19 cellular contexts compared by ENCODE assay signal in genomic region chr9:136307215-136307750, GRCh38. TPM values are rescaled to one million over a fixed set of nuclear protein-coding genes. Genes with fewer than 3 reads are reported as not detected.
DNase-seq lines count a peak whose midpoint lies in the region; ATAC-seq, FAIRE-seq and TF ChIP-seq lines count a peak whose summit lies in the region.
"Had no signal": no experiment of that assay in that cellular context is flagged by ENCODE, and none has a peak within 500 bp of the region (broad histone marks: within the 10 kb centered on the region; RNA-seq: fewer than 3 reads in every experiment).

No MANE protein-coding gene starts in this region.

- no peak overlapping the region for H3K27ac Mint-ChIP-seq in activated naive CD4-positive, alpha-beta T cell treated with anti-CD3 and anti-CD28 coated beads for 36 hours
- H3K27ac Mint-ChIP-seq: CD4-positive, alpha-beta T cell; T-cell had no signal

- no peaks in the 10 kb centered on the region for H3K9me3 Mint-ChIP-seq in activated naive CD4-positive, alpha-beta T cell treated with anti-CD3 and anti-CD28 coated beads for 36 hours
- H3K9me3 Mint-ChIP-seq: CD4-positive, alpha-beta T cell; T-cell had no signal

- H4K20me1 ChIP-seq in HepG2 (ENCODE audit: insufficient read depth, low read length): no peaks in the 10 kb centered on the region
- H4K20me1 ChIP-seq in Loucy (ENCODE audit: insufficient read depth, low read length, poor library complexity, severe bottlenecking): no peaks in the 10 kb centered on the region

- no peaks in the 10 kb centered on the region for H3K79me2 ChIP-seq in HepG2 (ENCODE audit: insufficient read depth, low read length)
- H3K79me2 ChIP-seq in Loucy (ENCODE audit: insufficient read depth, low read length): no peaks in the 10 kb centered on the region

- H3K9me3 ChIP-seq in HepG2 (ENCODE audit: low read length) (no peaks in the 10 kb centered on the region), right lobe of liver (no peaks in the 10 kb centered on the region), Loucy (ENCODE audit: insufficient read depth, low read depth, low read length) (no peaks in the 10 kb centered on the region)
- H3K9me3 ChIP-seq: BE2C, SJCRH30 had no signal

- peaks cover 56% of the 10 kb centered on the region for H3K4me1 ChIP-seq in HepG2 (ENCODE audit: insufficient read depth, low read length)
- H3K4me1 ChIP-seq in right lobe of liver: no peaks in the 10 kb centered on the region
- peaks cover 14% of the 10 kb centered on the region for H3K4me1 ChIP-seq in Loucy (ENCODE audit: insufficient read depth, low read length, poor library complexity, severe bottlenecking)

- DNase-seq in HepG2 (ENCODE audit: low spot score) (no peak), right lobe of liver (no peak), erythroblast (lab: John Stamatoyannopoulos, UW) (peak; percentile 58 to 77), NCI-H2029 treated with DMSO at 0.1 percent for 48 hours (lab: John Stamatoyannopoulos, UW) (no peak), posterior vena cava (ENCODE audit: low spot score) (no peak)
- no peak for DNase-seq in activated naive CD4-positive, alpha-beta T cell treated with anti-CD3 and anti-CD28 coated beads for 36 hours
- DNase-seq: CD4-positive, alpha-beta T cell; COR-L47; DMS79; H7; NCI-H1694 treated with DMSO at 0.1 percent for 48 hours; NCI-H510A treated with DMSO at 0.1 percent for 48 hours; NCI-H748 treated with DMSO at 0.1 percent for 48 hours; T-cell had no signal

- no peak for TF ChIP-seq EP300 in HepG2 (IDR thresholded peaks at IDR 0.05; ENCODE audit: low read depth in 2 of 2, low read length in 2 of 2)
- TF ChIP-seq EP300 in HepG2 (CRISPR knock-in tag; IDR thresholded peaks at IDR 0.05; ENCODE audit: borderline replicate concordance): no peak

- no peaks in the 10 kb centered on the region for H3K9me2 ChIP-seq in Loucy (replicated peaks; ENCODE audit: low read depth, low read length)

- no peak for ATAC-seq in HepG2
- ATAC-seq in right lobe of liver: no peak

- H3K4me2 ChIP-seq in HepG2 (ENCODE audit: low read depth, low read length) (peak overlapping the region; percentile 38), Loucy (ENCODE audit: low read depth, low read length, poor library complexity, severe bottlenecking) (peak overlapping the region; percentile 29)

- no peak overlapping the region for H2AFZ ChIP-seq in HepG2 (ENCODE audit: low read length)
- H2AFZ ChIP-seq in Loucy (ENCODE audit: low read length): no peak overlapping the region

- TF ChIP-seq POLR2A in HepG2 (IDR thresholded peaks at IDR 0.05; ENCODE audit: insufficient read depth in 1 of 2, low read depth in 2 of 2, low read length in 2 of 2): no peak
- no peak for TF ChIP-seq POLR2A in right lobe of liver (IDR thresholded peaks at IDR 0.05)
- no peak for TF ChIP-seq POLR2A in erythroblast (IDR thresholded peaks at IDR 0.05; ENCODE audit: low read length)

- 56% methylated on average over 3 of the region's 4 CpGs for WGBS in HepG2 (ENCODE audit: low lambda C conversion rate)
- 78% methylated on average over 1 of the region's 4 CpGs for WGBS in right lobe of liver (ENCODE audit: insufficient coverage, low coverage, low lambda C conversion rate, missing lambda C conversion rate)

- no peak overlapping the region for H3K4me3 Mint-ChIP-seq in activated naive CD4-positive, alpha-beta T cell treated with anti-CD3 and anti-CD28 coated beads for 36 hours
- H3K4me3 Mint-ChIP-seq: CD4-positive, alpha-beta T cell had no signal

- H3K4me1 Mint-ChIP-seq in activated naive CD4-positive, alpha-beta T cell treated with anti-CD3 and anti-CD28 coated beads for 36 hours (ENCODE audit: low read depth): no peaks in the 10 kb centered on the region

- no peak for TF ChIP-seq RAD21 in HepG2 (CRISPR knock-in tag; IDR thresholded peaks at IDR 0.05)

- H3K27me3 ChIP-seq in HepG2 (ENCODE audit: control insufficient read depth in 1 of 2, insufficient read depth in 2 of 2, low read length in 2 of 2): peaks cover 3 to 24% of the 10 kb centered on the region in 2 experiments
- H3K27me3 ChIP-seq in right lobe of liver: no peaks in the 10 kb centered on the region
- no peaks in the 10 kb centered on the region for H3K27me3 ChIP-seq in Loucy (ENCODE audit: insufficient read depth, low read length, poor library complexity, severe bottlenecking)
- H3K27me3 ChIP-seq: BE2C had no signal

- H3K9ac ChIP-seq in HepG2 (ENCODE audit: insufficient read depth, low read depth, low read length) (no peak overlapping the region), Loucy (ENCODE audit: low read depth, low read length, poor library complexity, severe bottlenecking) (no peak overlapping the region)

- no peaks in the 10 kb centered on the region for H3K36me3 Mint-ChIP-seq in activated naive CD4-positive, alpha-beta T cell treated with anti-CD3 and anti-CD28 coated beads for 36 hours (ENCODE audit: low read depth)
- H3K36me3 Mint-ChIP-seq: T-cell had no signal

- CTCF ChIA-PET in HepG2 (lab: Yijun Ruan, JAX; ENCODE audit: low intra/inter-chr PET ratio, low total read pairs): no interaction called here
- CTCF ChIA-PET in activated naive CD4-positive, alpha-beta T cell treated with anti-CD3 and anti-CD28 coated beads for 36 hours (lab: Charles Lee): no interaction called here

- H3K27ac ChIP-seq in HepG2 (ENCODE audit: extremely low read length, insufficient read depth, low read length) (no peak overlapping the region), right lobe of liver (no peak overlapping the region)
- H3K27ac ChIP-seq: SJCRH30 had no signal

- no peak for FAIRE-seq in HepG2 (lab: Jason Lieb, UNC)
- FAIRE-seq: A204.1 had no signal

- BruUV-seq in HepG2 (replicated peaks; lab: Mats Ljungman, UMichigan): no TSS peak

- H3K27me3 Mint-ChIP-seq in activated naive CD4-positive, alpha-beta T cell treated with anti-CD3 and anti-CD28 coated beads for 36 hours (ENCODE audit: low read depth): peaks cover 4% of the 10 kb centered on the region
- H3K27me3 Mint-ChIP-seq: CD4-positive, alpha-beta T cell had no signal

- H3K4me3 ChIP-seq in HepG2 (replicated peaks in 1 of 3; ENCODE audit: insufficient read depth in 1 of 3, low read depth in 2 of 3, low read length in 3 of 3) (peak overlapping the region in 1 of 3 experiments; percentile 42; a peak in 1 of 6 replicates), right lobe of liver (no peak overlapping the region), Loucy (ENCODE audit: low read length, poor library complexity, severe bottlenecking) (no peak overlapping the region)
- H3K4me3 ChIP-seq: SJCRH30 had no signal

- POLR2A ChIA-PET in HepG2 (lab: Yijun Ruan, JAX): no interaction called here

- no peak for TF ChIP-seq CTCF in HepG2 (CRISPR knock-in tag; IDR thresholded peaks at IDR 0.05)
- TF ChIP-seq CTCF in right lobe of liver (IDR thresholded peaks at IDR 0.05): no peak
- no peak for TF ChIP-seq CTCF in Loucy (conservative IDR thresholded peaks at IDR 0.05; ENCODE audit: low read length)

- in situ Hi-C loops in HepG2 (cut with HindIII; ENCODE audit: extremely low pct_ligation_motif_present, low pct_unique_long_range_greater_than_20kb): no loop called here

- H3K36me3 ChIP-seq in HepG2 (replicated peaks in 1 of 2; ENCODE audit: control insufficient read depth in 1 of 2, insufficient read depth in 2 of 2, low read length in 2 of 2) (no peaks in the 10 kb centered on the region), right lobe of liver (no peaks in the 10 kb centered on the region), Loucy (ENCODE audit: insufficient read depth, low read length) (no peaks in the 10 kb centered on the region)
- H3K36me3 ChIP-seq: BE2C, SJCRH30 had no signal

- no peaks in the 10 kb centered on the region for H3F3A ChIP-seq in Loucy (ENCODE audit: low read depth)

- intact Hi-C loops in HepG2 (cut with micrococcal nuclease; ENCODE audit: unreplicated experiment): no loop called here
- intact Hi-C loops in right lobe of liver (cut with DNase I): no loop called here
- intact Hi-C loops in posterior vena cava (cut with DNase I): no loop called here
- intact Hi-C loops in activated naive CD4-positive, alpha-beta T cell treated with anti-CD3 and anti-CD28 coated beads for 36 hours (cut with micrococcal nuclease): no loop called here

RNA-seq across cellular contexts. Expression of gene CCDC187, which starts 3.4 kb away (rescaled TPM):
- total RNA-seq in HepG2 (2016; rRNA removed; fragmentation: Illumina TruSeq; extraction: Trizol): 0.13 TPM in 1 of 2 replicates, not detected in the other
- total RNA-seq in HepG2 (2016; cell fraction: cytosol; rRNA removed; fragmentation: Illumina TruSeq; extraction: Trizol; ENCODE audit: low read depth): not detected in 2 replicates
- 0.09 TPM in 1 of 2 replicates, not detected in the other for total RNA-seq in HepG2 (2016; cell fraction: insoluble cytoplasmic fraction; rRNA removed; fragmentation: Illumina TruSeq; extraction: Trizol)
- 0.10 TPM in 1 of 2 replicates, not detected in the other for total RNA-seq in HepG2 (2016; cell fraction: membrane; rRNA removed; fragmentation: Illumina TruSeq; extraction: Trizol)
- 0.16 and 0.28 TPM in 2 replicates for total RNA-seq in HepG2 (2016; cell fraction: nucleus; rRNA removed; fragmentation: Illumina TruSeq; extraction: Trizol)
- polyA plus RNA-seq in HepG2 (2011; rRNA removed): 0.03 and 0.09 TPM in 2 replicates
- polyA plus RNA-seq in HepG2 (2011; cell fraction: cytosol; rRNA removed): 0.01 and 0.03 TPM in 2 replicates
- polyA plus RNA-seq in HepG2 (2011; cell fraction: nucleus; rRNA removed): 0.45 and 0.48 TPM in 2 replicates
- polyA plus RNA-seq in HepG2 (2012): 0.04 TPM in 1 of 2 replicates, not detected in the other
- not detected in 2 replicates for polyA plus RNA-seq in HepG2 (2016; cell fraction: cytosol; fragmentation: Illumina TruSeq; extraction: Trizol; ENCODE audit: low read depth)
- not detected in 2 replicates for polyA plus RNA-seq in HepG2 (2016; cell fraction: insoluble cytoplasmic fraction; fragmentation: Illumina TruSeq; extraction: Trizol; ENCODE audit: low read depth)
- 0.08 TPM in 1 of 2 replicates, not detected in the other for polyA plus RNA-seq in HepG2 (2016; cell fraction: membrane; fragmentation: Illumina TruSeq; extraction: Trizol; ENCODE audit: low read depth)
- 0.14 and 0.17 TPM in 2 replicates for polyA plus RNA-seq in HepG2 (2016; cell fraction: nucleus; fragmentation: Illumina TruSeq; extraction: Trizol; ENCODE audit: insufficient read depth, low read depth)
- polyA minus RNA-seq in HepG2 (2011; rRNA and poly(A)+ RNA removed; ENCODE audit: low replicate concordance): 0.20 and 0.49 TPM in 2 replicates
- polyA minus RNA-seq in HepG2 (2011; cell fraction: cytosol; rRNA and poly(A)+ RNA removed): not detected in 2 replicates
- polyA minus RNA-seq in HepG2 (2011; cell fraction: nucleus; rRNA and poly(A)+ RNA removed): 0.39 and 0.50 TPM in 2 replicates
- total RNA-seq in right lobe of liver: under 1 TPM in 3 of 6 experiments, not detected in 3; 0.09 to 0.80 (median 0.62) TPM
- total RNA-seq in posterior vena cava: not detected
- not detected for total RNA-seq in activated naive CD4-positive, alpha-beta T cell treated with anti-CD3 and anti-CD28 coated beads for 36 hours
- total RNA-seq: CD4-positive, alpha-beta T cell; H7; MCF 10A; SJCRH30 had no signal

RNA-seq across cellular contexts. Expression of gene GPSM1, which starts 20.1 kb away (rescaled TPM):
- total RNA-seq in HepG2 (2016; rRNA removed; fragmentation: Illumina TruSeq; extraction: Trizol) (0.59 and 1.0 TPM in 2 replicates), right lobe of liver (1 to 10 TPM; 1.3 to 4.8 (median 4.1) TPM), posterior vena cava (10 to 100 TPM; 13.8 to 17.0 TPM)
- total RNA-seq in HepG2 (2016; cell fraction: cytosol; rRNA removed; fragmentation: Illumina TruSeq; extraction: Trizol; ENCODE audit: low read depth): 0.26 and 0.30 TPM in 2 replicates
- total RNA-seq in HepG2 (2016; cell fraction: insoluble cytoplasmic fraction; rRNA removed; fragmentation: Illumina TruSeq; extraction: Trizol): 0.55 and 1.1 TPM in 2 replicates
- 0.53 and 0.72 TPM in 2 replicates for total RNA-seq in HepG2 (2016; cell fraction: membrane; rRNA removed; fragmentation: Illumina TruSeq; extraction: Trizol)
- total RNA-seq in HepG2 (2016; cell fraction: nucleus; rRNA removed; fragmentation: Illumina TruSeq; extraction: Trizol): 0.72 and 0.81 TPM in 2 replicates
- polyA plus RNA-seq in HepG2 (2011; rRNA removed): 2.4 and 3.4 TPM in 2 replicates
- 1.6 and 2.7 TPM in 2 replicates for polyA plus RNA-seq in HepG2 (2011; cell fraction: cytosol; rRNA removed)
- polyA plus RNA-seq in HepG2 (2011; cell fraction: nucleus; rRNA removed): 11.3 and 15.0 TPM in 2 replicates
- polyA plus RNA-seq in HepG2 (2012): 1.2 and 1.6 TPM in 2 replicates
- polyA plus RNA-seq in HepG2 (2016; cell fraction: cytosol; fragmentation: Illumina TruSeq; extraction: Trizol; ENCODE audit: low read depth): 0.28 and 0.43 TPM in 2 replicates
- polyA plus RNA-seq in HepG2 (2016; cell fraction: insoluble cytoplasmic fraction; fragmentation: Illumina TruSeq; extraction: Trizol; ENCODE audit: low read depth): 0.72 and 1.2 TPM in 2 replicates
- 0.61 and 1.2 TPM in 2 replicates for polyA plus RNA-seq in HepG2 (2016; cell fraction: membrane; fragmentation: Illumina TruSeq; extraction: Trizol; ENCODE audit: low read depth)
- polyA plus RNA-seq in HepG2 (2016; cell fraction: nucleus; fragmentation: Illumina TruSeq; extraction: Trizol; ENCODE audit: insufficient read depth, low read depth): 3.5 and 3.8 TPM in 2 replicates
- polyA minus RNA-seq in HepG2 (2011; rRNA and poly(A)+ RNA removed; ENCODE audit: low replicate concordance): 2.9 and 5.8 TPM in 2 replicates
- polyA minus RNA-seq in HepG2 (2011; cell fraction: cytosol; rRNA and poly(A)+ RNA removed): 1.4 and 1.6 TPM in 2 replicates
- polyA minus RNA-seq in HepG2 (2011; cell fraction: nucleus; rRNA and poly(A)+ RNA removed): 1.7 TPM in 2 replicates
- total RNA-seq in activated naive CD4-positive, alpha-beta T cell treated with anti-CD3 and anti-CD28 coated beads for 36 hours: 1 to 10 TPM; 9.0 TPM

RNA-seq across cellular contexts. Expression of gene DNLZ, which starts 56.3 kb away (rescaled TPM):
- total RNA-seq in HepG2 (2016; rRNA removed; fragmentation: Illumina TruSeq; extraction: Trizol): 5.4 and 8.0 TPM in 2 replicates
- 8.5 and 9.7 TPM in 2 replicates for total RNA-seq in HepG2 (2016; cell fraction: cytosol; rRNA removed; fragmentation: Illumina TruSeq; extraction: Trizol; ENCODE audit: low read depth)
- total RNA-seq in HepG2 (2016; cell fraction: insoluble cytoplasmic fraction; rRNA removed; fragmentation: Illumina TruSeq; extraction: Trizol): 5.7 and 10.6 TPM in 2 replicates
- 8.2 and 10.5 TPM in 2 replicates for total RNA-seq in HepG2 (2016; cell fraction: membrane; rRNA removed; fragmentation: Illumina TruSeq; extraction: Trizol)
- 2.7 and 3.8 TPM in 2 replicates for total RNA-seq in HepG2 (2016; cell fraction: nucleus; rRNA removed; fragmentation: Illumina TruSeq; extraction: Trizol)
- 3.4 and 4.5 TPM in 2 replicates for polyA plus RNA-seq in HepG2 (2011; rRNA removed)
- polyA plus RNA-seq in HepG2 (2011; cell fraction: cytosol; rRNA removed): 1.9 and 8.6 TPM in 2 replicates
- 4.9 and 10.5 TPM in 2 replicates for polyA plus RNA-seq in HepG2 (2011; cell fraction: nucleus; rRNA removed)
- polyA plus RNA-seq in HepG2 (2012): 1.9 and 2.8 TPM in 2 replicates
- 8.4 and 8.5 TPM in 2 replicates for polyA plus RNA-seq in HepG2 (2016; cell fraction: cytosol; fragmentation: Illumina TruSeq; extraction: Trizol; ENCODE audit: low read depth)
- 4.0 and 5.1 TPM in 2 replicates for polyA plus RNA-seq in HepG2 (2016; cell fraction: insoluble cytoplasmic fraction; fragmentation: Illumina TruSeq; extraction: Trizol; ENCODE audit: low read depth)
- 6.4 and 6.8 TPM in 2 replicates for polyA plus RNA-seq in HepG2 (2016; cell fraction: membrane; fragmentation: Illumina TruSeq; extraction: Trizol; ENCODE audit: low read depth)
- polyA plus RNA-seq in HepG2 (2016; cell fraction: nucleus; fragmentation: Illumina TruSeq; extraction: Trizol; ENCODE audit: insufficient read depth, low read depth): 5.5 and 7.2 TPM in 2 replicates
- polyA minus RNA-seq in HepG2 (2011; rRNA and poly(A)+ RNA removed; ENCODE audit: low replicate concordance): 0.90 and 2.5 TPM in 2 replicates
- 1.3 TPM in 1 of 2 replicates, not detected in the other for polyA minus RNA-seq in HepG2 (2011; cell fraction: cytosol; rRNA and poly(A)+ RNA removed)
- 2.6 and 2.8 TPM in 2 replicates for polyA minus RNA-seq in HepG2 (2011; cell fraction: nucleus; rRNA and poly(A)+ RNA removed)
- 10 to 100 TPM in 3 of 6 experiments, 1 to 10 TPM in 3; 5.0 to 26.0 (median 10.4) TPM for total RNA-seq in right lobe of liver
- 10 to 100 TPM; 19.9 to 23.6 TPM for total RNA-seq in posterior vena cava
- 10 to 100 TPM in 1 of 2 experiments, 1 to 10 TPM in 1; 9.9 to 12.0 TPM for total RNA-seq in activated naive CD4-positive, alpha-beta T cell treated with anti-CD3 and anti-CD28 coated beads for 36 hours

Comparison
In these comparisons a context has a peak if more than half of its experiments do, and no peak if none do; other contexts are left out.
1. DNase-seq: peak in erythroblast (2 of 2); none in HepG2 (single experiment), right lobe of liver (0 of 3), NCI-H2029 treated with DMSO at 0.1 percent for 48 hours (single experiment), posterior vena cava (single experiment) and activated naive CD4-positive, alpha-beta T cell treated with anti-CD3 and anti-CD28 coated beads for 36 hours (single experiment).